Comparison of ENCODE assay signal across 9 cellular contexts in genomic region chr4:61202100-61202637, GRCh38. TPM values are rescaled to one million over a fixed set of nuclear protein-coding genes. Genes with fewer than 3 reads are reported as not detected.
DNase-seq lines count a peak whose midpoint lies in the region; ATAC-seq, FAIRE-seq and TF ChIP-seq lines count a peak whose summit lies in the region.
"Had no signal": no experiment of that assay in that cellular context is flagged by ENCODE, and none has a peak within 500 bp of the region (broad histone marks: within the 10 kb centered on the region; RNA-seq: fewer than 3 reads in every experiment).

No MANE protein-coding gene starts in this region.

- ATAC-seq in activated naive CD8-positive, alpha-beta T cell treated with anti-CD3 and anti-CD28 coated beads, Interleukin-2, amount 10 ng/mL, durations not matched to agents 7 days and 5 days (ENCODE audit: low read depth), result no peak
- no peak for ATAC-seq in activated naive CD8-positive, alpha-beta T cell treated with anti-CD3 and anti-CD28 coated beads, Interleukin-2, amount 50 U/mL, for 24 hours
- peak; percentile 15 for ATAC-seq in mucosa of descending colon
- ATAC-seq in aorta (ENCODE audit: low FRiP score), result peak; percentile 45
- ATAC-seq in activated T-helper 17 cell treated with anti-CD3 and anti-CD28 coated beads, Interleukin-2, amount 50 U/mL, for 72 hours (replicated peaks), result no peak

- peak overlapping the region; percentile 14 for H2BK120ac ChIP-seq in H1 (replicated peaks; ENCODE audit: low read depth, low read length)

- H4K20me1 ChIP-seq in H1 (replicated peaks in 1 of 2; ENCODE audit: control insufficient read depth in 1 of 2, insufficient read depth in 2 of 2, low read length in 2 of 2), result peaks cover 3 to 14% of the 10 kb centered on the region in 2 experiments

- no peak overlapping the region for H2BK20ac ChIP-seq in H1 (ENCODE audit: low read length)

- H2BK5ac ChIP-seq in H1 (ENCODE audit: low read depth, low read length), result no peak overlapping the region

- FAIRE-seq in H1 (lab: Jason Lieb, UNC), result no peak
- FAIRE-seq: D721Med had no signal

- H3K27ac ChIP-seq in H1 (ENCODE audit: low read depth, low read length) (no peak overlapping the region), aorta (ENCODE audit: low read depth in 1 of 2, low read length in 2 of 2) (no peak overlapping the region)

- TF ChIP-seq EP300 in H1 (IDR thresholded peaks at IDR 0.05; ENCODE audit: borderline replicate concordance in 1 of 2, low read depth in 2 of 2, low read length in 2 of 2), result no peak

- H3K27ac Mint-ChIP-seq in activated naive CD8-positive, alpha-beta T cell treated with anti-CD3 and anti-CD28 coated beads, Interleukin-2, amount 10 ng/mL, durations not matched to agents 7 days and 5 days, result no peak overlapping the region
- H3K27ac Mint-ChIP-seq in activated naive CD8-positive, alpha-beta T cell treated with anti-CD3 and anti-CD28 coated beads, Interleukin-2, amount 50 U/mL, for 24 hours, result no peak overlapping the region
- no peak overlapping the region for H3K27ac Mint-ChIP-seq in activated T-helper 17 cell treated with anti-CD3 and anti-CD28 coated beads, Interleukin-2, amount 50 U/mL, for 72 hours

- POLR2A ChIA-PET in activated naive CD8-positive, alpha-beta T cell treated with anti-CD3 and anti-CD28 coated beads, Interleukin-2, amount 10 ng/mL, durations not matched to agents 7 days and 5 days (lab: Charles Lee), result no interaction called here
- POLR2A ChIA-PET in H1 (lab: Charles Lee; ENCODE audit: partially characterized antibody), result interaction anchor here (0.8 to 1.1 kb wide), 2 partner anchors 84 to 145 kb away, joined by 3 read pairs; no protein-coding TSS in a partner anchor

- H3K27me3 ChIP-seq in H1 (replicated peaks in 1 of 4; ENCODE audit: control insufficient read depth in 3 of 4, extremely low read depth in 1 of 4, insufficient read depth in 3 of 4, low read length in 3 of 4) (peaks cover 0 to 25% (median 20%) of the 10 kb centered on the region in 4 experiments; a peak in 5 of 7 replicates), aorta (ENCODE audit: control insufficient read depth in 1 of 2, insufficient read depth in 2 of 2, low read length in 1 of 2) (no peaks in the 10 kb centered on the region)

- intact Hi-C loops in mucosa of descending colon (cut with DNase I, micrococcal nuclease) (no loop called here), aorta (cut with DNase I) (loop anchor here in 1 of 2 donors (10.0 kb wide), 1 partner anchor 73 kb away; no protein-coding TSS in a partner anchor)

- peaks cover 0 to 51% of the 10 kb centered on the region in 2 experiments; a peak in 2 of 4 replicates for H3K79me2 ChIP-seq in H1 (ENCODE audit: control insufficient read depth in 1 of 2, insufficient read depth in 2 of 2, low read length in 2 of 2)

- H3K4me3 Mint-ChIP-seq in activated naive CD8-positive, alpha-beta T cell treated with anti-CD3 and anti-CD28 coated beads, Interleukin-2, amount 10 ng/mL, durations not matched to agents 7 days and 5 days, result no peak overlapping the region
- H3K4me3 Mint-ChIP-seq in activated naive CD8-positive, alpha-beta T cell treated with anti-CD3 and anti-CD28 coated beads, Interleukin-2, amount 50 U/mL, for 24 hours, result no peak overlapping the region
- no peak overlapping the region for H3K4me3 Mint-ChIP-seq in activated T-helper 17 cell treated with anti-CD3 and anti-CD28 coated beads, Interleukin-2, amount 50 U/mL, for 72 hours

- no peak overlapping the region for H4K91ac ChIP-seq in H1 (replicated peaks; ENCODE audit: insufficient read length, low read length)

- no peak overlapping the region for H3K56ac ChIP-seq in H1 (replicated peaks; ENCODE audit: insufficient read length, low read depth, low read length)

- peak overlapping the region; percentile 76 for H4K8ac ChIP-seq in H1 (ENCODE audit: extremely low read depth, insufficient read depth, low read length)

- peak overlapping the region; percentile 52 to 94 (median 83) for H3K4me3 ChIP-seq in H1 (ENCODE audit: extremely low read depth in 1 of 4, insufficient read depth in 2 of 4, low read depth in 3 of 4, low read length in 4 of 4)
- H3K4me3 ChIP-seq in mucosa of descending colon, result no peak overlapping the region
- peak overlapping the region; percentile 92 to 96 for H3K4me3 ChIP-seq in aorta (ENCODE audit: low read length in 2 of 2)

- TF ChIP-seq RAD21 in H1 (IDR thresholded peaks at IDR 0.05 in 1 of 2, conservative IDR thresholded peaks at IDR 0.05 in 1 of 2; ENCODE audit: low read depth in 2 of 2, low read length in 2 of 2), result no peak

- no peak overlapping the region for H2BK15ac ChIP-seq in H1 (ENCODE audit: low read length)

- TF ChIP-seq CTCF in H1 (IDR thresholded peaks at IDR 0.05; ENCODE audit: control extremely low read depth in 1 of 3, insufficient read depth in 1 of 3, low read depth in 1 of 3, low read length in 3 of 3), result no peak
- no peak for TF ChIP-seq CTCF in mucosa of descending colon (IDR thresholded peaks at IDR 0.05)

- H4K5ac ChIP-seq in H1 (ENCODE audit: insufficient read length, low read depth, low read length), result no peak overlapping the region

- TF ChIP-seq POLR2A in H1 (IDR thresholded peaks at IDR 0.05; ENCODE audit: control extremely low read depth in 1 of 2, low read depth in 2 of 2, low read length in 2 of 2), result no peak

- no peak overlapping the region for H3K14ac ChIP-seq in H1 (ENCODE audit: insufficient read length)

- no peak overlapping the region for H2AFZ ChIP-seq in H1 (ENCODE audit: low read length)

- no peak overlapping the region for H3K4ac ChIP-seq in H1 (replicated peaks; ENCODE audit: insufficient read length, low read depth, low read length)

- H3K4me2 ChIP-seq in H1 (ENCODE audit: insufficient read depth in 1 of 2, low read depth in 2 of 2, low read length in 2 of 2), result peak overlapping the region; percentile 76 to 97

- CTCF ChIA-PET in H1 (lab: Charles Lee; ENCODE audit: partially characterized antibody), result interaction anchor here (0.6 kb wide), 1 partner anchor 134 kb away, joined by 3 read pairs; no protein-coding TSS in a partner anchor

- no peak overlapping the region for H2AK5ac ChIP-seq in H1 (ENCODE audit: low read depth, low read length)

- H3K79me1 ChIP-seq in H1 (ENCODE audit: low read depth, low read length), result no peaks in the 10 kb centered on the region

- WGBS in H1 (ENCODE audit: extremely low coverage in 1 of 2, insufficient coverage in 1 of 2, insufficient read length in 1 of 2, insufficient replicate concordance in 2 of 2, low coverage in 1 of 2, low lambda C conversion rate in 2 of 2, missing lambda C conversion rate in 1 of 2), 2 experiments, result 2% methylated on average over 38 of the region's 40 CpGs; no CpG with 5 or more reads in 1 of the 2 experiments
- WGBS in aorta, 2 donors, result 1% methylated on average over 40 of the region's 40 CpGs

- H3K36me3 ChIP-seq in H1 (ENCODE audit: control insufficient read depth in 2 of 4, insufficient read depth in 4 of 4, low read length in 3 of 4) (no peaks in the 10 kb centered on the region), mucosa of descending colon (ENCODE audit: low read depth) (no peaks in the 10 kb centered on the region), aorta (ENCODE audit: control insufficient read depth in 1 of 2, insufficient read depth in 2 of 2, low read length in 1 of 2) (no peaks in the 10 kb centered on the region)

- H3K9me3 ChIP-seq in H1 (ENCODE audit: insufficient read depth in 2 of 2, low read depth in 1 of 2, low read length in 1 of 2), result no peaks in the 10 kb centered on the region
- H3K9me3 ChIP-seq in mucosa of descending colon, result no peaks in the 10 kb centered on the region
- no peaks in the 10 kb centered on the region for H3K9me3 ChIP-seq in aorta (ENCODE audit: control insufficient read depth, low read length)

- no peaks in the 10 kb centered on the region for H3K36me3 Mint-ChIP-seq in activated naive CD8-positive, alpha-beta T cell treated with anti-CD3 and anti-CD28 coated beads, Interleukin-2, amount 10 ng/mL, durations not matched to agents 7 days and 5 days
- peaks cover 2% of the 10 kb centered on the region for H3K36me3 Mint-ChIP-seq in activated naive CD8-positive, alpha-beta T cell treated with anti-CD3 and anti-CD28 coated beads, Interleukin-2, amount 50 U/mL, for 24 hours (ENCODE audit: low read depth)
- peaks cover 5% of the 10 kb centered on the region for H3K36me3 Mint-ChIP-seq in activated T-helper 17 cell treated with anti-CD3 and anti-CD28 coated beads, Interleukin-2, amount 50 U/mL, for 72 hours (ENCODE audit: low read depth)

- H3K23ac ChIP-seq in H1 (ENCODE audit: insufficient read length), result no peak overlapping the region

- H3K4me1 ChIP-seq in H1 (replicated peaks in 1 of 4; ENCODE audit: control insufficient read depth in 3 of 4, insufficient read depth in 4 of 4, low read length in 3 of 4), result peaks cover 0 to 13% (median 8%) of the 10 kb centered on the region in 4 experiments; a peak in 4 of 7 replicates
- H3K4me1 ChIP-seq in mucosa of descending colon (ENCODE audit: low read depth), result no peaks in the 10 kb centered on the region
- no peaks in the 10 kb centered on the region for H3K4me1 ChIP-seq in aorta (ENCODE audit: control insufficient read depth in 1 of 2, insufficient read depth in 2 of 2, low read length in 2 of 2)

- H3K27me3 Mint-ChIP-seq in activated naive CD8-positive, alpha-beta T cell treated with anti-CD3 and anti-CD28 coated beads, Interleukin-2, amount 10 ng/mL, durations not matched to agents 7 days and 5 days, result peaks cover 49% of the 10 kb centered on the region
- peaks cover 48% of the 10 kb centered on the region for H3K27me3 Mint-ChIP-seq in activated naive CD8-positive, alpha-beta T cell treated with anti-CD3 and anti-CD28 coated beads, Interleukin-2, amount 50 U/mL, for 24 hours
- H3K27me3 Mint-ChIP-seq in activated T-helper 17 cell treated with anti-CD3 and anti-CD28 coated beads, Interleukin-2, amount 50 U/mL, for 72 hours, result peaks cover 38% of the 10 kb centered on the region

- peaks cover 2% of the 10 kb centered on the region for H3K4me1 Mint-ChIP-seq in activated naive CD8-positive, alpha-beta T cell treated with anti-CD3 and anti-CD28 coated beads, Interleukin-2, amount 10 ng/mL, durations not matched to agents 7 days and 5 days
- no peaks in the 10 kb centered on the region for H3K4me1 Mint-ChIP-seq in activated naive CD8-positive, alpha-beta T cell treated with anti-CD3 and anti-CD28 coated beads, Interleukin-2, amount 50 U/mL, for 24 hours
- no peaks in the 10 kb centered on the region for H3K4me1 Mint-ChIP-seq in activated T-helper 17 cell treated with anti-CD3 and anti-CD28 coated beads, Interleukin-2, amount 50 U/mL, for 72 hours

- peak overlapping the region in 3 of 4 experiments; percentile 26 to 65 (median 40); a peak in 6 of 7 replicates for H3K9ac ChIP-seq in H1 (replicated peaks in 1 of 4; ENCODE audit: extremely low read depth in 1 of 4, low read depth in 3 of 4, low read length in 3 of 4)

- H3K9me3 Mint-ChIP-seq in activated naive CD8-positive, alpha-beta T cell treated with anti-CD3 and anti-CD28 coated beads, Interleukin-2, amount 10 ng/mL, durations not matched to agents 7 days and 5 days, result no peaks in the 10 kb centered on the region
- no peaks in the 10 kb centered on the region for H3K9me3 Mint-ChIP-seq in activated naive CD8-positive, alpha-beta T cell treated with anti-CD3 and anti-CD28 coated beads, Interleukin-2, amount 50 U/mL, for 24 hours
- H3K9me3 Mint-ChIP-seq in activated T-helper 17 cell treated with anti-CD3 and anti-CD28 coated beads, Interleukin-2, amount 50 U/mL, for 72 hours, result peaks cover 4% of the 10 kb centered on the region

- H3K23me2 ChIP-seq in H1 (ENCODE audit: low read depth, low read length), result peaks cover 22% of the 10 kb centered on the region

- no peak overlapping the region for H2BK12ac ChIP-seq in H1 (ENCODE audit: low read depth, low read length)

- H3K18ac ChIP-seq in H1 (ENCODE audit: extremely low read depth, low read length), result peak overlapping the region; percentile 73; the same call in 1 of the 2 replicates

- peak; percentile 24 for DNase-seq in activated naive CD8-positive, alpha-beta T cell treated with anti-CD3 and anti-CD28 coated beads, Interleukin-2, amount 10 ng/mL, durations not matched to agents 7 days and 5 days
- no peak for DNase-seq in activated naive CD8-positive, alpha-beta T cell treated with anti-CD3 and anti-CD28 coated beads, Interleukin-2, amount 50 U/mL, for 24 hours
- DNase-seq in H1 (ENCODE audit: low read depth in 1 of 2, low spot score in 2 of 2), result peak in 1 of 2 experiments; percentile 60
- peak in 1 of 3 donors; percentile 2 for DNase-seq in mucosa of descending colon
- peak in 1 of 2 donors; percentile 81 for DNase-seq in aorta
- no peak for DNase-seq in AG08395 (ENCODE audit: low spot score)
- DNase-seq in occipital lobe (lab: John Stamatoyannopoulos, UW), result no peak

RNA-seq across cellular contexts. Expression of gene ADGRL3, which starts 2.0 kb away (rescaled TPM):
- total RNA-seq in activated naive CD8-positive, alpha-beta T cell treated with anti-CD3 and anti-CD28 coated beads, Interleukin-2, amount 10 ng/mL, durations not matched to agents 7 days and 5 days, result not detected
- total RNA-seq in H1 (2021; fragmentation: NEBNext Ultra II Directional; extraction: Animal tissue kit (Norgen Biotek cat#: 25700)), result 13.0 and 14.0 TPM in 2 replicates
- polyA plus RNA-seq in H1 (2011; rRNA removed) (3.9 and 6.6 TPM in 2 replicates), aorta (10 to 100 TPM in 1 of 2 donors, 1 to 10 TPM in 1; 1.8 to 14.8 TPM)
- polyA plus RNA-seq in H1 (2011; cell fraction: cytosol; rRNA removed), result 6.3 TPM
- polyA plus RNA-seq in H1 (2011; cell fraction: nucleus; rRNA removed), result 6.1 TPM
- polyA plus RNA-seq in H1 (2012, experiment 1 of 2), result 4.9 to 7.9 TPM (median 6.1 TPM) in 4 replicates
- 0.37 TPM for polyA plus RNA-seq in H1 (2012, experiment 2 of 2)
- polyA plus RNA-seq in H1 (2013, experiment 1 of 2), result 10.1 TPM
- 9.8 TPM for polyA plus RNA-seq in H1 (2013, experiment 2 of 2)
- 28.4 and 41.8 TPM in 2 replicates for polyA minus RNA-seq in H1 (2011; rRNA and poly(A)+ RNA removed)
- 9.8 TPM for polyA minus RNA-seq in H1 (2011; cell fraction: cytosol; rRNA and poly(A)+ RNA removed)
- polyA minus RNA-seq in H1 (2011; cell fraction: nucleus; rRNA and poly(A)+ RNA removed), result 64.7 TPM
- total RNA-seq in mucosa of descending colon (10 to 100 TPM in 1 of 3 donors, 1 to 10 TPM in 2; 4.3 to 10.8 (median 4.3) TPM), aorta (100 to 1,000 TPM in 1 of 2 donors, 10 to 100 TPM in 1; 26.7 to 110 TPM), occipital lobe (306 TPM)
- not detected for total RNA-seq in activated T-helper 17 cell treated with anti-CD3 and anti-CD28 coated beads, Interleukin-2, amount 50 U/mL, for 72 hours

Comparison
In these comparisons a context has a peak if more than half of its experiments do, and no peak if none do; other contexts are left out.
1. ATAC-seq: peak in mucosa of descending colon (single experiment) and aorta (single experiment); none in activated naive CD8-positive, alpha-beta T cell treated with anti-CD3 and anti-CD28 coated beads, Interleukin-2, amount 10 ng/mL, durations not matched to agents 7 days and 5 days (single experiment), activated naive CD8-positive, alpha-beta T cell treated with anti-CD3 and anti-CD28 coated beads, Interleukin-2, amount 50 U/mL, for 24 hours (single experiment) and activated T-helper 17 cell treated with anti-CD3 and anti-CD28 coated beads, Interleukin-2, amount 50 U/mL, for 72 hours (single experiment).
2. RNA of gene ADGRL3, which starts 2.0 kb away (total RNA-seq): 306 TPM in occipital lobe (single experiment), 26.7 to 110 TPM in aorta, 13.0 to 14.0 TPM in H1 and 4.3 to 10.8 TPM in mucosa of descending colon; not detected in activated naive CD8-positive, alpha-beta T cell treated with anti-CD3 and anti-CD28 coated beads, Interleukin-2, amount 10 ng/mL, durations not matched to agents 7 days and 5 days and not detected in activated T-helper 17 cell treated with anti-CD3 and anti-CD28 coated beads, Interleukin-2, amount 50 U/mL, for 72 hours; every median in the first group is over 4 times any median in the second.